ENCODE assay signal across 16 cellular contexts in the genomic region with DNA sequence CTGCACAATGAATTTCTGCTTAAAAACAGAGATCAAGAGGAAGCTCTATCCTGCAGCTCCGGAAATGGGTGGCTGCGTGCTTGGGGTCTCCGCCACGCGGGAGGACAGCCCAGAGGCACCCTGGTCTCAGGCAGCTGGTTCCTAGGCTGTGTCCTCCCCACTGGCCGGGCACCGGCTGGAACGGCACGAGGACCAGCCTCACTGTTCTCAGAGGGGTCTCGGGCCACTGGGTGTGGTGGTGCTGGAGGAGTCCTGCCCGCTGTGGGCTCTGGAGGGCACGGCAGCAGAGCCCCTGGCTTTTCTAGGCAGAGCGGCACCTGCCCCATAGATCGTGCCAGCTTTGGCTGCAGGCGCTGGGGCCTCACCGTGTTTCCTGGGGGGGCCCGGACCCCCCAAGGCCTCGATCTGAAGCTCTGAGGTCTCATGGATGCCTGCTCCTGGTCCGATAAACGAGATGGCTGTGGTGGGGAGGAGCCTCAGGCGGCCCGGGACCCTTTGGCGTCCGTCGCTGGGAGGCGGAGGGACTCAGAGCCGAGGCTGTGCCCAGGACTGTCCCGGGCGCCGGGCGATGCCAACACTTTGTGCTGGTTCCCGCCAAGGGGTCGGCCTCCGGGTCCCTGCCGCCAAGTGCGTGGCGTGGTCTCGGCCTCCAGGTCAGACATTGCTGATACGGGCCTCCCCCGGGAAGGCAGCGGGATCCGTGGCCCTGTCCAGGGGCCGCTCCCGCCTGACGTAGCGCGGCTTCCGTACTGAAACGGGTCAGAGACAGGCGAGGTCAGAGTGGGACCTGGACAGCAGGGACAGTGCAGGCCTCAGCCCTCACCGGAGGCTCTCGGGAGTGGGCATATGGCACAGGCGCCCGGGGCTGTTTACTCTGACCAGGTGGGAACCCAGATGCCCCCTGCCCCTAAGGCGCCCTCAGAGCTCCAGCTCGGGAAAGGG. TPM values are rescaled to one million over a fixed set of nuclear protein-coding genes. Genes with fewer than 3 reads are reported as not detected.
A peak's percentile ranks its signal among the peaks of the same experiment; 100 is the strongest.
DNase-seq lines count a peak whose midpoint lies in the region; ATAC-seq and TF ChIP-seq lines count a peak whose summit lies in the region.
"Had no signal": no experiment of that assay in that cellular context is flagged by ENCODE, and none has a peak within 500 bp of the region (broad histone marks: within the 10 kb centered on the region; RNA-seq: fewer than 3 reads in every experiment).

No MANE protein-coding gene starts in this region.

- no peaks in the 10 kb centered on the region for H3K79me2 ChIP-seq in osteoblast (ENCODE audit: insufficient read depth, low read length)

- H3K27me3 ChIP-seq in right atrium auricular region, result no peaks in the 10 kb centered on the region
- H3K27me3 ChIP-seq in osteoblast (ENCODE audit: insufficient read depth, low read length), result no peaks in the 10 kb centered on the region
- H3K27me3 ChIP-seq: thyroid gland had no signal

- DNase-seq in cardiac septum (ENCODE audit: low spot score) (peak; percentile 71), right atrium auricular region (ENCODE audit: low spot score) (no peak), epidermal melanocyte (ENCODE audit: insufficient read length, low spot score) (peak; percentile 8), osteoblast (ENCODE audit: insufficient read length, low spot score, missing footprints) (peak; percentile 79), ureter (ENCODE audit: low spot score) (peak; percentile 41), GDM1 (lab: John Stamatoyannopoulos, UW) (no peak), hippocampal formation (lab: John Stamatoyannopoulos, UW) (no peak)
- DNase-seq: central memory CD4-positive, alpha-beta T cell; DMS153; Kasumi-1; NCI-H1436; OCI-M1 had no signal

- H3K4me1 ChIP-seq in right atrium auricular region (peaks cover 0 to 13% of the 10 kb centered on the region in 2 donors), osteoblast (ENCODE audit: insufficient read depth, low read length) (peaks cover 10% of the 10 kb centered on the region)

- H3K4me2 ChIP-seq in osteoblast (ENCODE audit: insufficient read depth, low read length), result no peak overlapping the region

- intact Hi-C loops in cardiac septum (cut with DNase I), result no loop called here

- H3K4me3 ChIP-seq in right atrium auricular region (no peak overlapping the region), osteoblast (ENCODE audit: insufficient read depth, low read length) (no peak overlapping the region)
- H3K4me3 ChIP-seq: thyroid gland had no signal

- H2AFZ ChIP-seq in osteoblast (ENCODE audit: low read length), result no peak overlapping the region

- no peak for TF ChIP-seq CTCF in right atrium auricular region (IDR thresholded peaks at IDR 0.05)
- TF ChIP-seq CTCF in osteoblast (IDR thresholded peaks at IDR 0.05; ENCODE audit: extremely low read depth, low read depth, low read length), result no peak

- H3K9me3 ChIP-seq in right atrium auricular region (no peaks in the 10 kb centered on the region), osteoblast (ENCODE audit: low read depth, low read length) (no peaks in the 10 kb centered on the region)
- H3K9me3 ChIP-seq: thyroid gland had no signal

- no peak overlapping the region for H3K27ac ChIP-seq in right atrium auricular region
- no peak overlapping the region for H3K27ac ChIP-seq in osteoblast (ENCODE audit: low read depth, low read length)
- H3K27ac ChIP-seq: thyroid gland had no signal

- H4K20me1 ChIP-seq in osteoblast (ENCODE audit: insufficient read depth, low read length), result no peaks in the 10 kb centered on the region

- ATAC-seq in GM18868 (IDR thresholded peaks at IDR 0.05; ENCODE audit: unreplicated experiment), result no peak

- no peaks in the 10 kb centered on the region for H3K36me3 ChIP-seq in right atrium auricular region
- H3K36me3 ChIP-seq in osteoblast (ENCODE audit: insufficient read depth, low read length), result no peaks in the 10 kb centered on the region
- H3K36me3 ChIP-seq: thyroid gland had no signal

RNA-seq across cellular contexts. Expression of a gene that starts 8.4 kb away (rescaled TPM):
- total RNA-seq in cardiac septum (not detected), right atrium auricular region (not detected), osteoblast (not detected in 2 replicates), ureter (6.3 TPM)
- total RNA-seq: NCI-H460, renal cortical epithelial cell, thyroid gland had no signal

RNA-seq across cellular contexts. Expression of a gene that starts 33.4 kb away (rescaled TPM):
- total RNA-seq in cardiac septum (5.4 TPM), right atrium auricular region (1 to 10 TPM; 4.4 to 4.6 TPM), osteoblast (5.4 and 8.5 TPM in 2 replicates), ureter (29.8 TPM)

Comparison
In these comparisons a context has a peak if more than half of its experiments do, and no peak if none do; other contexts are left out.
1. DNase-seq: peak in cardiac septum (single experiment), epidermal melanocyte (single experiment), osteoblast (single experiment) and ureter (single experiment); none in right atrium auricular region (single experiment), GDM1 (single experiment) and hippocampal formation (0 of 2).